13 cellular contexts compared by ENCODE assay signal in the genomic region with DNA sequence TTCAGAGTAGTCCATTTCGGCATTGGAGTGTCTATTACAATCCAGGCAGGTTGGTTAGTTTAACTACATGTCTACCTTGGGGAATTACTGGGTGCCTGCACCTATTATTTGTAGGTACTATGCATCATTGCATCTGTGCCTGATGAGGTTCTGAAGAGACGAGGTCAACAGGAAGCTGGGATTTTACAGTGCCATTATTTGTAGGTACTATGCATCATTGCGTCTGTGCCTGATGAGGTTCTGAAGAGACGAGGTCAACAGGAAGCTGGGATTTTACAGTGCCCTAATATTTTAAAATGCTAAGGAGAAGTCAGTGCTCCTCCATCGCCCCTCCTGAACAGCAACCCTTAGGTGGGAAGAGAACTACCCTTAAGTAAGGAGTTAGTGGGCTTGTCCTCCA. TPM values are rescaled to one million over a fixed set of nuclear protein-coding genes. Genes with fewer than 3 reads are reported as not detected.
DNase-seq lines count a peak whose midpoint lies in the region; ATAC-seq, FAIRE-seq and TF ChIP-seq lines count a peak whose summit lies in the region.
"Had no signal": no experiment of that assay in that cellular context is flagged by ENCODE, and none has a peak within 500 bp of the region (broad histone marks: within the 10 kb centered on the region; RNA-seq: fewer than 3 reads in every experiment).

No MANE protein-coding gene starts in this region.

- H2AK5ac ChIP-seq in H1 (ENCODE audit: low read depth, low read length): no peak overlapping the region

- no peak for DNase-seq in H1 (ENCODE audit: low read depth in 1 of 2, low spot score in 2 of 2)
- no peak for DNase-seq in PC-9
- no peak for DNase-seq in stomach
- no peak for DNase-seq in SKM-1 (lab: John Stamatoyannopoulos, UW; ENCODE audit: unreplicated experiment)
- no peak for DNase-seq in mammary epithelial cell
- DNase-seq: CD4-positive, CD25-positive, alpha-beta regulatory T cell; effector CD4-positive, alpha-beta T cell; Kasumi-1; left lung had no signal

- H3K9me2 ChIP-seq in PC-9 (ENCODE audit: insufficient read depth): no peaks in the 10 kb centered on the region

- dilution Hi-C loops in mammary epithelial cell (cut with HindIII; ENCODE audit: low sequenced_read_pairs): no loop called here

- no peak overlapping the region for H3K14ac ChIP-seq in H1 (ENCODE audit: insufficient read length)

- H3F3A ChIP-seq in PC-9 (ENCODE audit: insufficient read depth, low read depth): no peaks in the 10 kb centered on the region

- no peak overlapping the region for H4K91ac ChIP-seq in H1 (replicated peaks; ENCODE audit: insufficient read length, low read length)

- in situ Hi-C loops in mammary epithelial cell (cut with MboI; ENCODE audit: low sequenced_read_pairs in 2 of 2): no loop called here

- BruUV-seq in PC-9 (replicated peaks; lab: Mats Ljungman, UMichigan) (no TSS peak), mammary epithelial cell (replicated peaks; lab: Mats Ljungman, UMichigan) (no TSS peak)

- no peaks in the 10 kb centered on the region for H3K79me1 ChIP-seq in H1 (ENCODE audit: low read depth, low read length)

- H3K79me2 ChIP-seq in H1 (ENCODE audit: control insufficient read depth in 1 of 2, insufficient read depth in 2 of 2, low read length in 2 of 2) (no peaks in the 10 kb centered on the region), PC-9 (ENCODE audit: low read depth) (no peaks in the 10 kb centered on the region), mammary epithelial cell (ENCODE audit: insufficient read depth, low read length) (no peaks in the 10 kb centered on the region)

- no peak overlapping the region for H2AFZ ChIP-seq in H1 (ENCODE audit: low read length)
- no peak overlapping the region for H2AFZ ChIP-seq in PC-9
- H2AFZ ChIP-seq in mammary epithelial cell (ENCODE audit: low read depth, low read length): no peak overlapping the region

- H3K4ac ChIP-seq in H1 (replicated peaks; ENCODE audit: insufficient read length, low read depth, low read length): no peak overlapping the region

- H3K9me3 ChIP-seq in H1 (ENCODE audit: insufficient read depth in 2 of 2, low read depth in 1 of 2, low read length in 1 of 2) (no peaks in the 10 kb centered on the region), PC-9 (ENCODE audit: insufficient read depth, low read depth) (no peaks in the 10 kb centered on the region), stomach (no peaks in the 10 kb centered on the region), mammary epithelial cell (replicated peaks; ENCODE audit: insufficient read depth, low read length) (no peaks in the 10 kb centered on the region)
- H3K9me3 ChIP-seq: left lung, vagina had no signal

- no peak overlapping the region for H3K23ac ChIP-seq in H1 (ENCODE audit: insufficient read length)

- FAIRE-seq in H1 (lab: Jason Lieb, UNC): peak; percentile 19

- no peak for TF ChIP-seq POLR2A in H1 (IDR thresholded peaks at IDR 0.05; ENCODE audit: control extremely low read depth in 1 of 2, low read depth in 2 of 2, low read length in 2 of 2)
- no peak for TF ChIP-seq POLR2A in stomach (IDR thresholded peaks at IDR 0.05)

- TF ChIP-seq CTCF in H1 (IDR thresholded peaks at IDR 0.05; ENCODE audit: control extremely low read depth in 1 of 3, insufficient read depth in 1 of 3, low read depth in 1 of 3, low read length in 3 of 3) (no peak), PC-9 (conservative IDR thresholded peaks at IDR 0.05) (no peak), stomach (IDR thresholded peaks at IDR 0.05) (no peak), mammary epithelial cell (conservative IDR thresholded peaks at IDR 0.05 in 1 of 2, IDR thresholded peaks at IDR 0.05 in 1 of 2; ENCODE audit: extremely low read depth in 1 of 2, insufficient read depth in 1 of 2, low read depth in 1 of 2, low read length in 2 of 2) (no peak)

- no peak overlapping the region for H3K18ac ChIP-seq in H1 (ENCODE audit: extremely low read depth, low read length)

- H3K4me2 ChIP-seq in H1 (ENCODE audit: insufficient read depth in 1 of 2, low read depth in 2 of 2, low read length in 2 of 2): no peak overlapping the region
- H3K4me2 ChIP-seq in PC-9: no peak overlapping the region
- no peak overlapping the region for H3K4me2 ChIP-seq in mammary epithelial cell (ENCODE audit: insufficient read depth, low read depth, low read length)

- H3K27me3 ChIP-seq in H1 (replicated peaks in 1 of 4; ENCODE audit: control insufficient read depth in 3 of 4, extremely low read depth in 1 of 4, insufficient read depth in 3 of 4, low read length in 3 of 4): no peaks in the 10 kb centered on the region
- H3K27me3 ChIP-seq in PC-9 (ENCODE audit: insufficient read depth, low read depth): no peaks in the 10 kb centered on the region
- no peaks in the 10 kb centered on the region for H3K27me3 ChIP-seq in stomach
- H3K27me3 ChIP-seq in mammary epithelial cell (ENCODE audit: insufficient read depth, low read length): no peaks in the 10 kb centered on the region
- H3K27me3 ChIP-seq: left lung, vagina had no signal

- CTCF ChIA-PET in H1 (lab: Charles Lee; ENCODE audit: partially characterized antibody) (no interaction called here), PC-9 (lab: Charles Lee) (no interaction called here), mammary epithelial cell (lab: Charles Lee; ENCODE audit: low non-redundant PET) (no interaction called here)

- TF ChIP-seq RAD21 in H1 (IDR thresholded peaks at IDR 0.05 in 1 of 2, conservative IDR thresholded peaks at IDR 0.05 in 1 of 2; ENCODE audit: low read depth in 2 of 2, low read length in 2 of 2): no peak

- TF ChIP-seq EP300 in H1 (IDR thresholded peaks at IDR 0.05; ENCODE audit: borderline replicate concordance in 1 of 2, low read depth in 2 of 2, low read length in 2 of 2) (no peak), stomach (IDR thresholded peaks at IDR 0.05) (no peak)

- no peaks in the 10 kb centered on the region for H3K23me2 ChIP-seq in H1 (ENCODE audit: low read depth, low read length)

- H3K27ac ChIP-seq in H1 (ENCODE audit: low read depth, low read length): no peak overlapping the region
- H3K27ac ChIP-seq in PC-9: no peak overlapping the region
- no peak overlapping the region for H3K27ac ChIP-seq in stomach
- H3K27ac ChIP-seq in mammary epithelial cell (ENCODE audit: insufficient read depth, low read depth, low read length): no peak overlapping the region
- H3K27ac ChIP-seq: left lung, vagina had no signal

- no peak overlapping the region for H3K9ac ChIP-seq in H1 (replicated peaks in 1 of 4; ENCODE audit: extremely low read depth in 1 of 4, low read depth in 3 of 4, low read length in 3 of 4)
- no peak overlapping the region for H3K9ac ChIP-seq in mammary epithelial cell (ENCODE audit: insufficient read depth, low read length)

- WGBS in H1 (ENCODE audit: extremely low coverage in 1 of 2, insufficient coverage in 1 of 2, insufficient read length in 1 of 2, insufficient replicate concordance in 2 of 2, low coverage in 1 of 2, low lambda C conversion rate in 2 of 2, missing lambda C conversion rate in 1 of 2), 2 experiments: 88% methylated on average over 5 of the region's 5 CpGs; no CpG with 5 or more reads in 1 of the 2 experiments
- WGBS in stomach, 5 donors: 84 to 91% (median 88%) methylated on average over 5 of the region's 5 CpGs
- WGBS in mammary epithelial cell (ENCODE audit: low coverage, missing lambda C conversion rate): 84% methylated on average over 5 of the region's 5 CpGs

- intact Hi-C loops in PC-9 (cut with micrococcal nuclease; ENCODE audit: unreplicated experiment) (no loop called here), stomach (cut with DNase I; ENCODE audit: low total_unique reads) (no loop called here), mammary epithelial cell (cut with micrococcal nuclease) (no loop called here)

- peak; percentile 85 for ATAC-seq in GM18517 (IDR thresholded peaks at IDR 0.05; ENCODE audit: unreplicated experiment)
- ATAC-seq in GM21381 (IDR thresholded peaks at IDR 0.05; ENCODE audit: unreplicated experiment): peak; percentile 69
- ATAC-seq in HG03064 (IDR thresholded peaks at IDR 0.05; ENCODE audit: low read depth, unreplicated experiment): peak; percentile 85
- ATAC-seq: left lung had no signal

- no peak overlapping the region for H4K8ac ChIP-seq in H1 (ENCODE audit: extremely low read depth, insufficient read depth, low read length)

- POLR2A ChIA-PET in H1 (lab: Charles Lee; ENCODE audit: partially characterized antibody): interaction anchor here (1.1 to 1.6 kb wide), 3 partner anchors 11 to 16 kb away, joined by 3 to 5 read pairs (median 3); no protein-coding TSS in a partner anchor
- POLR2A ChIA-PET in PC-9 (lab: Charles Lee; ENCODE audit: unreplicated experiment): no interaction called here

- H3K4me3 ChIP-seq in H1 (ENCODE audit: extremely low read depth in 1 of 4, insufficient read depth in 2 of 4, low read depth in 3 of 4, low read length in 4 of 4) (no peak overlapping the region), PC-9 (no peak overlapping the region), stomach (no peak overlapping the region), mammary epithelial cell (replicated peaks in 1 of 3; ENCODE audit: insufficient read depth in 1 of 3, low read depth in 2 of 3, low read length in 3 of 3) (no peak overlapping the region)
- H3K4me3 ChIP-seq: left lung, vagina had no signal

- H2BK120ac ChIP-seq in H1 (replicated peaks; ENCODE audit: low read depth, low read length): no peak overlapping the region

- no peak overlapping the region for H2BK20ac ChIP-seq in H1 (ENCODE audit: low read length)

- H4K5ac ChIP-seq in H1 (ENCODE audit: insufficient read length, low read depth, low read length): no peak overlapping the region

- H4K20me1 ChIP-seq in H1 (replicated peaks in 1 of 2; ENCODE audit: control insufficient read depth in 1 of 2, insufficient read depth in 2 of 2, low read length in 2 of 2) (no peaks in the 10 kb centered on the region), PC-9 (ENCODE audit: insufficient read depth) (no peaks in the 10 kb centered on the region), mammary epithelial cell (ENCODE audit: insufficient read depth, low read length) (no peaks in the 10 kb centered on the region)

- no peak overlapping the region for H3K56ac ChIP-seq in H1 (replicated peaks; ENCODE audit: insufficient read length, low read depth, low read length)

- H3K36me3 ChIP-seq in H1 (ENCODE audit: control insufficient read depth in 2 of 4, insufficient read depth in 4 of 4, low read length in 3 of 4): no peaks in the 10 kb centered on the region
- no peaks in the 10 kb centered on the region for H3K36me3 ChIP-seq in PC-9 (ENCODE audit: low read depth)
- no peaks in the 10 kb centered on the region for H3K36me3 ChIP-seq in stomach
- H3K36me3 ChIP-seq in mammary epithelial cell (ENCODE audit: insufficient read depth, low read length): no peaks in the 10 kb centered on the region
- H3K36me3 ChIP-seq: left lung, vagina had no signal

- no peak overlapping the region for H2BK15ac ChIP-seq in H1 (ENCODE audit: low read length)

- H2BK5ac ChIP-seq in H1 (ENCODE audit: low read depth, low read length): no peak overlapping the region

- no peak overlapping the region for H2BK12ac ChIP-seq in H1 (ENCODE audit: low read depth, low read length)

- H3K4me1 ChIP-seq in H1 (replicated peaks in 1 of 4; ENCODE audit: control insufficient read depth in 3 of 4, insufficient read depth in 4 of 4, low read length in 3 of 4): no peaks in the 10 kb centered on the region
- no peaks in the 10 kb centered on the region for H3K4me1 ChIP-seq in PC-9 (replicated peaks; ENCODE audit: insufficient read depth)
- no peaks in the 10 kb centered on the region for H3K4me1 ChIP-seq in stomach
- H3K4me1 ChIP-seq in mammary epithelial cell (ENCODE audit: insufficient read depth, low read length): no peaks in the 10 kb centered on the region
- H3K4me1 ChIP-seq: vagina had no signal

RNA-seq across cellular contexts. Expression of a gene that starts 41.7 kb away (rescaled TPM):
- total RNA-seq in H1 (2021; fragmentation: NEBNext Ultra II Directional; extraction: Animal tissue kit (Norgen Biotek cat#: 25700)): 1.0 and 1.7 TPM in 2 replicates
- polyA plus RNA-seq in H1 (2011; rRNA removed) (1.2 and 1.7 TPM in 2 replicates), stomach (10 to 100 TPM in 1 of 3 donors, 1 to 10 TPM in 1, not detected in 1; 2.6 to 19.2 TPM), mammary epithelial cell (not detected)
- 1.6 TPM for polyA plus RNA-seq in H1 (2011; cell fraction: cytosol; rRNA removed)
- 1.4 TPM for polyA plus RNA-seq in H1 (2011; cell fraction: nucleus; rRNA removed)
- 0.94 to 1.8 TPM (median 1.5 TPM) in 4 replicates for polyA plus RNA-seq in H1 (2012, experiment 1 of 2)
- polyA plus RNA-seq in H1 (2012, experiment 2 of 2): 0.94 TPM
- polyA plus RNA-seq in H1 (2013, experiment 1 of 2): 3.2 TPM
- 4.5 TPM for polyA plus RNA-seq in H1 (2013, experiment 2 of 2)
- polyA minus RNA-seq in H1 (2011; rRNA and poly(A)+ RNA removed): not detected in 2 replicates
- polyA minus RNA-seq in H1 (2011; cell fraction: cytosol; rRNA and poly(A)+ RNA removed): not detected
- polyA minus RNA-seq in H1 (2011; cell fraction: nucleus; rRNA and poly(A)+ RNA removed): not detected
- total RNA-seq in PC-9 (2021) (not detected in 2 replicates), stomach (1 to 10 TPM in 2 of 5 donors, not detected in 3; 2.9 to 6.2 TPM), mammary epithelial cell (not detected)
- not detected for polyA minus RNA-seq in mammary epithelial cell
- total RNA-seq: CD4-positive, CD25-positive, alpha-beta regulatory T cell; left lung had no signal
- polyA plus RNA-seq: CD4-positive, CD25-positive, alpha-beta regulatory T cell had no signal
